In the genomic region with DNA sequence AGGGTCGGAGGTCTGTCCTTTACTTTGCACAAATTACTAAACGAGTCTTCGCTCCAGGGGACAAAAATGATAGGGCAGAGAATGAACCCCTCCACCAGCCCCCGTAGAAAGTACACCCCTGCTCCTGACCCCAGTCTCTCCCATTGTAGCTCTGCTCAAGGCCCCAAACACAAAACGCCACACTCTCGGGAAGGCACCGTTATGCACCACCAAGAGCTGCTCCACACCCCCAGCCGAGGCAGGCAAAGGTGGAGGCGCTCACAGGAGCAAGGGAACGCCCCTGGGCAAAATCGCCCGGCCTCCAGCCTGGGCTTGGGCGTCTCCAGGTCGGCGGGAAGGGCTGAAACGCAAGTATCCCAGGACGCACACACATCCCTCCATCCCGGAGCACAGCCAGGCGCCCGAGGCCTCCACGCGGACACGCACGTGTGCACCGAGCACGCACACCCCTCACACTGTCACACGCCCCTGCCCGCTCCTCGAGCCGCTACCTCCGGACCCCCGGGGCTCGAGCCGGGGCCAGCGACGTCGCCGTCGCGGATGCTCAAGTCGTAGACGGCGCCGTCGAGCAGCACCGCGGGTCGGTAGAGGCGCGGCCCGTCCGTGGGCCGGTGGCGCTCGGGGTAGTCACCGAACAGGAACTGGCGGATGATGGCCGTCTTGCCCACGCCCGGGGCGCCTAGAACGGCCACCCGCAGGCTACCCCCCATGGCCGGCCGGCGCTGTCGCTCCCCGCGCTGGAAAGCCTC, we compare ENCODE assay signal across 9 cellular contexts. TPM values are rescaled to one million over a fixed set of nuclear protein-coding genes. Genes with fewer than 3 reads are reported as not detected.
DNase-seq lines count a peak whose midpoint lies in the region; ATAC-seq and TF ChIP-seq lines count a peak whose summit lies in the region.
"Had no signal": no experiment of that assay in that cellular context is flagged by ENCODE, and none has a peak within 500 bp of the region (broad histone marks: within the 10 kb centered on the region; RNA-seq: fewer than 3 reads in every experiment).

No MANE protein-coding gene starts in this region.

- TF ChIP-seq POLR2A in right lobe of liver (IDR thresholded peaks at IDR 0.05): no peak

- H3K4me3 ChIP-seq in right lobe of liver (peak overlapping the region in 1 of 3 donors; percentile 31), thymus (ENCODE audit: low read length) (peak overlapping the region; percentile 18)

- H3K9me3 ChIP-seq in right lobe of liver: no peaks in the 10 kb centered on the region
- H3K9me3 ChIP-seq in thymus (ENCODE audit: control insufficient read depth): peaks cover 5% of the 10 kb centered on the region

- WGBS in right lobe of liver (ENCODE audit: insufficient coverage, low coverage, low lambda C conversion rate, missing lambda C conversion rate): 14% methylated on average over 4 of the region's 69 CpGs
- 5% methylated on average over 69 of the region's 69 CpGs for WGBS in thymus

- H3K27me3 Mint-ChIP-seq in activated naive CD4-positive, alpha-beta T cell treated with anti-CD3 and anti-CD28 coated beads, Interleukin-2, amount 10 ng/mL, durations not matched to agents 7 days and 5 days: peaks cover 84% of the 10 kb centered on the region
- H3K27me3 Mint-ChIP-seq in activated T-helper 1 cell treated with anti-CD3 and anti-CD28 coated beads, Interleukin-12 subunit alpha, Interleukin-12 subunit beta, Interleukin-2, Interleukin-4 antibody, amounts not matched to agents 30 ng/mL and 10 ng/mL and 1 ng/mL, durations not matched to agents 14 hours and 24 hours and 36 hours (ENCODE audit: insufficient read depth): peaks cover 45% of the 10 kb centered on the region

- H3K36me3 ChIP-seq in right lobe of liver: no peaks in the 10 kb centered on the region
- no peaks in the 10 kb centered on the region for H3K36me3 ChIP-seq in thymus (ENCODE audit: control insufficient read depth, insufficient read depth)

- H3K4me1 Mint-ChIP-seq in activated naive CD4-positive, alpha-beta T cell treated with anti-CD3 and anti-CD28 coated beads, Interleukin-2, amount 10 ng/mL, durations not matched to agents 7 days and 5 days: peaks cover 37% of the 10 kb centered on the region
- peaks cover 12% of the 10 kb centered on the region for H3K4me1 Mint-ChIP-seq in activated T-helper 1 cell treated with anti-CD3 and anti-CD28 coated beads, Interleukin-12 subunit alpha, Interleukin-12 subunit beta, Interleukin-2, Interleukin-4 antibody, amounts not matched to agents 30 ng/mL and 10 ng/mL and 1 ng/mL, durations not matched to agents 14 hours and 24 hours and 36 hours (ENCODE audit: low read depth)

- peak overlapping the region; percentile 52 for H3K4me3 Mint-ChIP-seq in activated naive CD4-positive, alpha-beta T cell treated with anti-CD3 and anti-CD28 coated beads, Interleukin-2, amount 10 ng/mL, durations not matched to agents 7 days and 5 days
- peak overlapping the region; percentile 40 for H3K4me3 Mint-ChIP-seq in activated T-helper 1 cell treated with anti-CD3 and anti-CD28 coated beads, Interleukin-12 subunit alpha, Interleukin-12 subunit beta, Interleukin-2, Interleukin-4 antibody, amounts not matched to agents 30 ng/mL and 10 ng/mL and 1 ng/mL, durations not matched to agents 14 hours and 24 hours and 36 hours

- H3K4me1 ChIP-seq in right lobe of liver: peaks cover 0 to 12% (median 4%) of the 10 kb centered on the region in 4 donors
- H3K4me1 ChIP-seq in thymus (ENCODE audit: control insufficient read depth, insufficient read depth, low read length): no peaks in the 10 kb centered on the region

- H3K27ac ChIP-seq in right lobe of liver (no peak overlapping the region), thymus (ENCODE audit: low read depth) (no peak overlapping the region)

- peak overlapping the region; percentile 7 for H3K27ac Mint-ChIP-seq in activated naive CD4-positive, alpha-beta T cell treated with anti-CD3 and anti-CD28 coated beads, Interleukin-2, amount 10 ng/mL, durations not matched to agents 7 days and 5 days
- H3K27ac Mint-ChIP-seq in activated T-helper 1 cell treated with anti-CD3 and anti-CD28 coated beads, Interleukin-12 subunit alpha, Interleukin-12 subunit beta, Interleukin-2, Interleukin-4 antibody, amounts not matched to agents 30 ng/mL and 10 ng/mL and 1 ng/mL, durations not matched to agents 14 hours and 24 hours and 36 hours: no peak overlapping the region

- CTCF ChIA-PET in activated naive CD4-positive, alpha-beta T cell treated with anti-CD3 and anti-CD28 coated beads, Interleukin-2, amount 10 ng/mL, durations not matched to agents 7 days and 5 days (lab: Charles Lee): interaction anchor here (1.2 to 2.4 kb wide), 2 partner anchors 9 to 11 kb away, joined by 3 to 12 read pairs; no protein-coding TSS in a partner anchor

- intact Hi-C loops in activated T-helper 1 cell treated with anti-CD3 and anti-CD28 coated beads, Interleukin-12 subunit alpha, Interleukin-12 subunit beta, Interleukin-2, Interleukin-4 antibody, amounts not matched to agents 30 ng/mL and 10 ng/mL and 1 ng/mL, durations not matched to agents 14 hours and 24 hours and 36 hours (cut with micrococcal nuclease): no loop called here
- intact Hi-C loops in right lobe of liver (cut with DNase I): no loop called here

- TF ChIP-seq CTCF in right lobe of liver (IDR thresholded peaks at IDR 0.05): no peak

- no peak for DNase-seq in activated naive CD4-positive, alpha-beta T cell treated with anti-CD3 and anti-CD28 coated beads, Interleukin-2, amount 10 ng/mL, durations not matched to agents 7 days and 5 days
- no peak for DNase-seq in activated naive CD4-positive, alpha-beta T cell treated with anti-CD3 and anti-CD28 coated beads, Interleukin-2, amount 50 U/mL, for 16 hours
- no peak for DNase-seq in activated T-helper 1 cell treated with anti-CD3 and anti-CD28 coated beads, Interleukin-12 subunit alpha, Interleukin-12 subunit beta, Interleukin-2, Interleukin-4 antibody, amounts not matched to agents 30 ng/mL and 10 ng/mL and 1 ng/mL, durations not matched to agents 14 hours and 24 hours and 36 hours (ENCODE audit: low spot score)
- DNase-seq in right lobe of liver (peak in 2 of 3 donors; percentile 42 to 52), NCI-H510A treated with DMSO at 0.1 percent for 48 hours (lab: John Stamatoyannopoulos, UW) (no peak), midbrain (lab: John Stamatoyannopoulos, UW) (no peak), NCI-H1436 (lab: John Stamatoyannopoulos, UW) (no peak)
- DNase-seq: GF-D8 had no signal

- H3K9me3 Mint-ChIP-seq in activated naive CD4-positive, alpha-beta T cell treated with anti-CD3 and anti-CD28 coated beads, Interleukin-2, amount 10 ng/mL, durations not matched to agents 7 days and 5 days: no peaks in the 10 kb centered on the region
- H3K9me3 Mint-ChIP-seq in activated T-helper 1 cell treated with anti-CD3 and anti-CD28 coated beads, Interleukin-12 subunit alpha, Interleukin-12 subunit beta, Interleukin-2, Interleukin-4 antibody, amounts not matched to agents 30 ng/mL and 10 ng/mL and 1 ng/mL, durations not matched to agents 14 hours and 24 hours and 36 hours: no peaks in the 10 kb centered on the region

- ATAC-seq in right lobe of liver: no peak

- H3K36me3 Mint-ChIP-seq in activated naive CD4-positive, alpha-beta T cell treated with anti-CD3 and anti-CD28 coated beads, Interleukin-2, amount 10 ng/mL, durations not matched to agents 7 days and 5 days: peaks cover 2% of the 10 kb centered on the region
- no peaks in the 10 kb centered on the region for H3K36me3 Mint-ChIP-seq in activated T-helper 1 cell treated with anti-CD3 and anti-CD28 coated beads, Interleukin-12 subunit alpha, Interleukin-12 subunit beta, Interleukin-2, Interleukin-4 antibody, amounts not matched to agents 30 ng/mL and 10 ng/mL and 1 ng/mL, durations not matched to agents 14 hours and 24 hours and 36 hours (ENCODE audit: low read depth)

- H3K27me3 ChIP-seq in right lobe of liver (peaks cover 0 to 9% of the 10 kb centered on the region in 2 donors), thymus (ENCODE audit: control insufficient read depth, insufficient read depth) (peaks cover 62% of the 10 kb centered on the region)

RNA-seq across cellular contexts. Expression of a gene that starts 0.8 kb away (rescaled TPM):
- 0.15 and 0.65 TPM in 2 replicates for total RNA-seq in activated T-helper 1 cell treated with anti-CD3 and anti-CD28 coated beads, Interleukin-12 subunit alpha, Interleukin-12 subunit beta, Interleukin-2, Interleukin-4 antibody, amounts not matched to agents 30 ng/mL and 10 ng/mL and 1 ng/mL, durations not matched to agents 14 hours and 24 hours and 36 hours
- total RNA-seq in right lobe of liver: 1 to 10 TPM in 3 of 6 experiments, under 1 TPM in 3; 0.32 to 1.2 (median 0.87) TPM
- 7.8 TPM for polyA plus RNA-seq in thymus

RNA-seq across cellular contexts. Expression of a gene that starts 8.3 kb away (rescaled TPM):
- 2.6 and 3.2 TPM in 2 replicates for total RNA-seq in activated T-helper 1 cell treated with anti-CD3 and anti-CD28 coated beads, Interleukin-12 subunit alpha, Interleukin-12 subunit beta, Interleukin-2, Interleukin-4 antibody, amounts not matched to agents 30 ng/mL and 10 ng/mL and 1 ng/mL, durations not matched to agents 14 hours and 24 hours and 36 hours
- 10 to 100 TPM in 4 of 6 experiments, 1 to 10 TPM in 2; 8.9 to 15.8 (median 11.5) TPM for total RNA-seq in right lobe of liver
- 6.0 TPM for polyA plus RNA-seq in thymus

RNA-seq across cellular contexts. Expression of a gene that starts 46.6 kb away (rescaled TPM):
- 454 and 463 TPM in 2 replicates for total RNA-seq in activated T-helper 1 cell treated with anti-CD3 and anti-CD28 coated beads, Interleukin-12 subunit alpha, Interleukin-12 subunit beta, Interleukin-2, Interleukin-4 antibody, amounts not matched to agents 30 ng/mL and 10 ng/mL and 1 ng/mL, durations not matched to agents 14 hours and 24 hours and 36 hours
- total RNA-seq in right lobe of liver: 100 to 1,000 TPM in 3 of 6 experiments, 10 to 100 TPM in 3; 75.0 to 112 (median 98.2) TPM
- polyA plus RNA-seq in thymus: 175 TPM

RNA-seq across cellular contexts. Expression of a gene that starts 46.9 kb away (rescaled TPM):
- 53.3 and 59.4 TPM in 2 replicates for total RNA-seq in activated T-helper 1 cell treated with anti-CD3 and anti-CD28 coated beads, Interleukin-12 subunit alpha, Interleukin-12 subunit beta, Interleukin-2, Interleukin-4 antibody, amounts not matched to agents 30 ng/mL and 10 ng/mL and 1 ng/mL, durations not matched to agents 14 hours and 24 hours and 36 hours
- total RNA-seq in right lobe of liver: 10 to 100 TPM in 5 of 6 experiments, 1 to 10 TPM in 1; 9.7 to 35.3 (median 14.7) TPM
- polyA plus RNA-seq in thymus: 31.1 TPM

Comparison
In these comparisons a context has a peak if more than half of its experiments do, and no peak if none do; other contexts are left out.
1. DNase-seq: peak in right lobe of liver (2 of 3); none in activated naive CD4-positive, alpha-beta T cell treated with anti-CD3 and anti-CD28 coated beads, Interleukin-2, amount 10 ng/mL, durations not matched to agents 7 days and 5 days (single experiment), activated naive CD4-positive, alpha-beta T cell treated with anti-CD3 and anti-CD28 coated beads, Interleukin-2, amount 50 U/mL, for 16 hours (single experiment), activated T-helper 1 cell treated with anti-CD3 and anti-CD28 coated beads, Interleukin-12 subunit alpha, Interleukin-12 subunit beta, Interleukin-2, Interleukin-4 antibody, amounts not matched to agents 30 ng/mL and 10 ng/mL and 1 ng/mL, durations not matched to agents 14 hours and 24 hours and 36 hours (single experiment), NCI-H510A treated with DMSO at 0.1 percent for 48 hours (single experiment), midbrain (single experiment) and NCI-H1436 (single experiment).